ENCODE assay signal across 8 cellular contexts in the genomic region with DNA sequence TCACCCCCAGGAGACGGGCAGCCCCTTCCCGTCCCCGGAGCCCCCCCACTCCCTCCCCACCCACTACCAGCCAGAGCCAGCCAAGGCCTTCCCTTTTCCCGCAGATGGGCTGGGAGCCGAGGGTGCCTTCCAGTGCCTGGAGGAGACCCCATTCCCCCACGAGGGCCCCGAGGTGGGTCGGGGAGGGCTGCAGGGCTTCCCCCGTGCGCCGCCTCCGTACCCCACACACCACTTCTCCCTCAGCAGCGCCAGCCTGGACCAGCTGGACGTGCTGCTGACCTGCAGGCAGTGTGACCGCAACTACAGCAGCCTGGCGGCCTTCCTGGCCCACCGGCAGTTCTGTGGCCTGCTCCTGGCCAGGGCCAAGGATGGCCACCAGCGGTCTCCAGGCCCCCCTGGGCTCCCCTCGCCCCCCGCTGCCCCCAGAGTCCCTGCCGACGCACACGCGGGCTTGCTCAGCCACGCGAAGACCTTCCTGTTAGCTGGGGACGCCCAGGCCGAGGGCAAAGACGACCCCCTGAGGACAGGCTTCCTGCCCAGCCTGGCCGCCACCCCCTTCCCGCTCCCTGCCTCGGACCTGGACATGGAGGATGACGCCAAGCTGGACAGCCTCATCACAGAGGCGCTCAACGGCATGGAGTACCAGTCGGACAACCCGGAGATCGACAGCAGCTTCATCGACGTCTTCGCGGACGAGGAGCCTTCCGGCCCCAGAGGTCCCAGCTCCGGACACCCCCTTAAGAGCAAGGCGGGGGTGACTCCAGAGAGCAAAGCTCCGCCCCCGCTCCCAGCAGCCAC. TPM values are rescaled to one million over a fixed set of nuclear protein-coding genes. Genes with fewer than 3 reads are reported as not detected.
A peak's percentile ranks its signal among the peaks of the same experiment; 100 is the strongest.
DNase-seq lines count a peak whose midpoint lies in the region; ATAC-seq and TF ChIP-seq lines count a peak whose summit lies in the region.

No MANE protein-coding gene starts in this region.

- H3K4me3 ChIP-seq in DND-41 (ENCODE audit: low read depth in 1 of 2, low read length in 2 of 2) = peak overlapping the region in 1 of 2 experiments; percentile 52; a peak in 2 of 4 replicates
- H3K4me3 ChIP-seq in esophagus squamous epithelium = peak overlapping the region; percentile 28 to 61 (median 44)
- H3K4me3 ChIP-seq in skeletal muscle tissue (ENCODE audit: low read length in 3 of 3) = peak overlapping the region in 2 of 3 donors; percentile 2 to 35
- H3K4me3 ChIP-seq in MM.1S (ENCODE audit: low read length) = no peak overlapping the region

- H3K9me3 ChIP-seq in DND-41 (ENCODE audit: insufficient read depth, low read length, severe bottlenecking) = no peaks in the 10 kb centered on the region
- H3K9me3 ChIP-seq in esophagus squamous epithelium = no peaks in the 10 kb centered on the region
- H3K9me3 ChIP-seq in skeletal muscle tissue (ENCODE audit: control insufficient read depth in 3 of 3, low read length in 3 of 3) = no peaks in the 10 kb centered on the region
- no peaks in the 10 kb centered on the region for H3K9me3 ChIP-seq in MM.1S (replicated peaks; ENCODE audit: insufficient read depth, low read length)

- H3K36me3 ChIP-seq in DND-41 (ENCODE audit: insufficient read depth, low read length) = no peaks in the 10 kb centered on the region
- no peaks in the 10 kb centered on the region for H3K36me3 ChIP-seq in esophagus squamous epithelium
- no peaks in the 10 kb centered on the region for H3K36me3 ChIP-seq in skeletal muscle tissue (ENCODE audit: control insufficient read depth in 3 of 3, insufficient read depth in 3 of 3, low read length in 3 of 3)
- no peaks in the 10 kb centered on the region for H3K36me3 ChIP-seq in MM.1S (replicated peaks; ENCODE audit: insufficient read depth, low read length)

- H3K36me3 Mint-ChIP-seq in T-cell = no peaks in the 10 kb centered on the region

- WGBS in esophagus squamous epithelium, 2 donors = 82 to 83% methylated on average over 8 to 20 of the region's 48 CpGs

- H3K4me2 ChIP-seq in DND-41 (ENCODE audit: insufficient read depth, low read length) (peak overlapping the region; percentile 56), MM.1S (ENCODE audit: low read depth, low read length) (no peak overlapping the region)

- H4K20me1 ChIP-seq in DND-41 (ENCODE audit: insufficient read depth, low read length) (peaks cover 16% of the 10 kb centered on the region; the same call in 1 of the 2 replicates), MM.1S (ENCODE audit: insufficient read depth, low read length) (no peaks in the 10 kb centered on the region)

- H3K9ac ChIP-seq in DND-41 (ENCODE audit: low read depth, low read length) = peak overlapping the region; percentile 53; the same call in 1 of the 2 replicates
- peak overlapping the region in 1 of 3 donors; percentile 75 for H3K9ac ChIP-seq in skeletal muscle tissue (ENCODE audit: low read depth in 1 of 3, low read length in 3 of 3)
- H3K9ac ChIP-seq in MM.1S (ENCODE audit: low read length) = no peak overlapping the region

- peaks cover 0 to 4% of the 10 kb centered on the region in 2 donors for H3K27me3 Mint-ChIP-seq in T-cell

- no peak overlapping the region for H3K27ac ChIP-seq in DND-41 (ENCODE audit: low read length)
- H3K27ac ChIP-seq in esophagus squamous epithelium = peak overlapping the region in 2 of 4 donors; percentile 53 to 71
- H3K27ac ChIP-seq in skeletal muscle tissue (ENCODE audit: low read depth, low read length) = no peak overlapping the region
- H3K27ac ChIP-seq in MM.1S (ENCODE audit: low read length) = no peak overlapping the region

- H3K27ac Mint-ChIP-seq in T-cell = no peak overlapping the region

- H3K79me2 ChIP-seq in DND-41 (ENCODE audit: insufficient read depth, low read length) = no peaks in the 10 kb centered on the region
- no peaks in the 10 kb centered on the region for H3K79me2 ChIP-seq in MM.1S (ENCODE audit: low read length)

- DNase-seq in DND-41 (no peak), T-cell (no peak), esophagus squamous epithelium (lab: John Stamatoyannopoulos, UW) (no peak), NCI-H1694 treated with DMSO at 0.1 percent for 48 hours (lab: John Stamatoyannopoulos, UW) (no peak), superior temporal gyrus (ENCODE audit: extremely low spot score) (no peak), MM.1S (no peak)

- POLR2A ChIA-PET in T-cell (lab: Charles Lee) = no interaction called here

- H3K4me1 ChIP-seq in DND-41 (ENCODE audit: insufficient read depth, low read length) = peaks cover 14% of the 10 kb centered on the region
- H3K4me1 ChIP-seq in esophagus squamous epithelium = peaks cover 8 to 41% (median 9%) of the 10 kb centered on the region in 3 donors
- H3K4me1 ChIP-seq in skeletal muscle tissue (ENCODE audit: control insufficient read depth in 3 of 3, insufficient read depth in 3 of 3, low read length in 3 of 3) = peaks cover 10 to 17% (median 15%) of the 10 kb centered on the region in 3 donors
- H3K4me1 ChIP-seq in MM.1S (ENCODE audit: low read length) = no peaks in the 10 kb centered on the region

- H3K9me2 ChIP-seq in MM.1S (replicated peaks; ENCODE audit: insufficient read depth, low read length) = no peaks in the 10 kb centered on the region

- H3K9me3 Mint-ChIP-seq in T-cell = no peaks in the 10 kb centered on the region

- no peak for TF ChIP-seq POLR2A in esophagus squamous epithelium (IDR thresholded peaks at IDR 0.05)

- H3F3A ChIP-seq in MM.1S (ENCODE audit: insufficient read depth, low read length) = no peaks in the 10 kb centered on the region

- CTCF ChIA-PET in T-cell (lab: Charles Lee) = no interaction called here

- H3K4me3 Mint-ChIP-seq in T-cell = peak overlapping the region; percentile 64 to 68 (median 67)

- ATAC-seq in DND-41 (ENCODE audit: insufficient read depth, low read depth) (no peak), T-cell (replicated peaks in 1 of 4) (no peak), GM18519 (IDR thresholded peaks at IDR 0.05; ENCODE audit: low FRiP score, unreplicated experiment) (no peak)

- intact Hi-C loops in esophagus squamous epithelium (cut with DNase I) = no loop called here

- H3K4me1 Mint-ChIP-seq in T-cell = peaks cover 7 to 11% (median 7%) of the 10 kb centered on the region in 3 donors

- H2AFZ ChIP-seq in DND-41 (ENCODE audit: low read depth, low read length) (peak overlapping the region; percentile 47; the same call in 1 of the 2 replicates), MM.1S (ENCODE audit: low read length) (no peak overlapping the region)

- peaks cover 27% of the 10 kb centered on the region for H3K27me3 ChIP-seq in DND-41 (ENCODE audit: insufficient read depth, low read length, poor library complexity)
- H3K27me3 ChIP-seq in esophagus squamous epithelium = peaks cover 0 to 83% (median 16%) of the 10 kb centered on the region in 4 donors
- peaks cover 34 to 44% (median 41%) of the 10 kb centered on the region in 3 donors for H3K27me3 ChIP-seq in skeletal muscle tissue (ENCODE audit: control insufficient read depth in 3 of 3, insufficient read depth in 3 of 3, low read length in 3 of 3)
- H3K27me3 ChIP-seq in MM.1S (replicated peaks; ENCODE audit: insufficient read depth, low read length) = peaks cover 64% of the 10 kb centered on the region

- TF ChIP-seq CTCF in DND-41 (IDR thresholded peaks at IDR 0.05; ENCODE audit: borderline replicate concordance, extremely low read depth, low read length, poor library complexity, severe bottlenecking) = no peak
- no peak for TF ChIP-seq CTCF in esophagus squamous epithelium (IDR thresholded peaks at IDR 0.05)
- TF ChIP-seq CTCF in MM.1S (IDR thresholded peaks at IDR 0.05; ENCODE audit: low read length) = no peak

RNA-seq across cellular contexts. Expression of gene ZFPM1, which starts 23.5 kb away (rescaled TPM):
- total RNA-seq in T-cell (10 to 100 TPM; 19.6 to 38.4 (median 33.1) TPM), esophagus squamous epithelium (1 to 10 TPM in 3 of 4 donors, under 1 TPM in 1; 0.67 to 1.7 (median 1.2) TPM), skeletal muscle tissue (0.52 TPM)

RNA-seq across cellular contexts. Expression of gene ZNF469, which starts 46.8 kb away (rescaled TPM):
- total RNA-seq in T-cell = 1 to 10 TPM in 4 of 5 donors, under 1 TPM in 1; 0.63 to 1.8 (median 1.6) TPM
- total RNA-seq in esophagus squamous epithelium = under 1 TPM; 0.26 to 0.57 (median 0.35) TPM
- 3.7 TPM for total RNA-seq in skeletal muscle tissue

Comparison
In these comparisons a context has a peak if more than half of its experiments do, and no peak if none do; other contexts are left out.
1. RNA of gene ZFPM1, which starts 23.5 kb away (total RNA-seq): 19.6 to 38.4 TPM in T-cell; 0.67 to 1.7 TPM in esophagus squamous epithelium and 0.52 TPM in skeletal muscle tissue (single experiment); every median in the first group is over 4 times any median in the second.